In the genomic region with DNA sequence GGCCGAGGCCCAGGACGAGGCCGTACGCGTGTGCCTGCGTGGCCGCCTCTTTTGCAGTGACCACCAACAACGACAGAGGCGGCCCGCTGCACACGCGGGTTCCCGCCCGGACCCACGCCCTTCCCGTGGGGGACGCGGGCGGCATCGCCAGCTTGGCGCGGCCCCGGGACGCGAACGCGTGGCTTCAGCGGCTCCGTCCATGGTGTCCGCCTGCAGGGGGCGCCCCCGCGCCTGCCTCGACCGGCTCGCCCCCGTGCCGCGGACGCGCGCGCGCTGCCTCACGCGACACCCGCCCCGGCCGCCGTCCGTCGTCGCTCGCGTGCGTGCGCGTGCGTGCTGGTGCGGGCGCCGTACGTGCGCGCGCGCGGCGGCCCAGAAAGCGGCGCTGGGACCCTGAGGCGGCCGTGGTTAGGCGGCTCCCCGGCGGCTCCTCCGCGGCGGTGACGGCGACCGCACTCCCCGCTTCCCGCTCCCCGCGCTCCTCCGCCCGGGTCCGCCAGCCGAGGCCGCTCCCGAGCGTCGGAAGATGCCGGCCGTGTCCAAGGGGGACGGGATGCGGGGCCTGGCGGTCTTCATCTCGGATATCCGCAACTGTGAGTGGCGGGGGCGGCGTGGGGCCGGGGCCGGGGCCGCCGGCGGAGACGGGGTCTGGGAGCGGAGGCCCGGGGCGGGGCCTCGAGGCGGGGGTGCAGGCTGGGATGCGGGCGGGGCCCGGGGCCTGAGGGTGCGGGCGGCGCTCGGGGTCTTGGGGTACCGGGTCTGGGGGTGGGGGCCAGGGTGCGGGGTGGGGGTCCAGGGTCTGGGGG, we compare ENCODE assay signal across 1 cellular context.
TF ChIP-seq lines count a peak whose summit lies in the region.

Gene AP2A2 (plus strand): TSS at position 375 of the 806 bp plus-strand sequence. CDS start 152 bp downstream, at position 527.

TF ChIP-seq in HepG2, 621 proteins besides CTCF, POLR2A, EP300 and RAD21 (continued from another document and continues in another):
- TF ChIP-seq, protein P1, sequence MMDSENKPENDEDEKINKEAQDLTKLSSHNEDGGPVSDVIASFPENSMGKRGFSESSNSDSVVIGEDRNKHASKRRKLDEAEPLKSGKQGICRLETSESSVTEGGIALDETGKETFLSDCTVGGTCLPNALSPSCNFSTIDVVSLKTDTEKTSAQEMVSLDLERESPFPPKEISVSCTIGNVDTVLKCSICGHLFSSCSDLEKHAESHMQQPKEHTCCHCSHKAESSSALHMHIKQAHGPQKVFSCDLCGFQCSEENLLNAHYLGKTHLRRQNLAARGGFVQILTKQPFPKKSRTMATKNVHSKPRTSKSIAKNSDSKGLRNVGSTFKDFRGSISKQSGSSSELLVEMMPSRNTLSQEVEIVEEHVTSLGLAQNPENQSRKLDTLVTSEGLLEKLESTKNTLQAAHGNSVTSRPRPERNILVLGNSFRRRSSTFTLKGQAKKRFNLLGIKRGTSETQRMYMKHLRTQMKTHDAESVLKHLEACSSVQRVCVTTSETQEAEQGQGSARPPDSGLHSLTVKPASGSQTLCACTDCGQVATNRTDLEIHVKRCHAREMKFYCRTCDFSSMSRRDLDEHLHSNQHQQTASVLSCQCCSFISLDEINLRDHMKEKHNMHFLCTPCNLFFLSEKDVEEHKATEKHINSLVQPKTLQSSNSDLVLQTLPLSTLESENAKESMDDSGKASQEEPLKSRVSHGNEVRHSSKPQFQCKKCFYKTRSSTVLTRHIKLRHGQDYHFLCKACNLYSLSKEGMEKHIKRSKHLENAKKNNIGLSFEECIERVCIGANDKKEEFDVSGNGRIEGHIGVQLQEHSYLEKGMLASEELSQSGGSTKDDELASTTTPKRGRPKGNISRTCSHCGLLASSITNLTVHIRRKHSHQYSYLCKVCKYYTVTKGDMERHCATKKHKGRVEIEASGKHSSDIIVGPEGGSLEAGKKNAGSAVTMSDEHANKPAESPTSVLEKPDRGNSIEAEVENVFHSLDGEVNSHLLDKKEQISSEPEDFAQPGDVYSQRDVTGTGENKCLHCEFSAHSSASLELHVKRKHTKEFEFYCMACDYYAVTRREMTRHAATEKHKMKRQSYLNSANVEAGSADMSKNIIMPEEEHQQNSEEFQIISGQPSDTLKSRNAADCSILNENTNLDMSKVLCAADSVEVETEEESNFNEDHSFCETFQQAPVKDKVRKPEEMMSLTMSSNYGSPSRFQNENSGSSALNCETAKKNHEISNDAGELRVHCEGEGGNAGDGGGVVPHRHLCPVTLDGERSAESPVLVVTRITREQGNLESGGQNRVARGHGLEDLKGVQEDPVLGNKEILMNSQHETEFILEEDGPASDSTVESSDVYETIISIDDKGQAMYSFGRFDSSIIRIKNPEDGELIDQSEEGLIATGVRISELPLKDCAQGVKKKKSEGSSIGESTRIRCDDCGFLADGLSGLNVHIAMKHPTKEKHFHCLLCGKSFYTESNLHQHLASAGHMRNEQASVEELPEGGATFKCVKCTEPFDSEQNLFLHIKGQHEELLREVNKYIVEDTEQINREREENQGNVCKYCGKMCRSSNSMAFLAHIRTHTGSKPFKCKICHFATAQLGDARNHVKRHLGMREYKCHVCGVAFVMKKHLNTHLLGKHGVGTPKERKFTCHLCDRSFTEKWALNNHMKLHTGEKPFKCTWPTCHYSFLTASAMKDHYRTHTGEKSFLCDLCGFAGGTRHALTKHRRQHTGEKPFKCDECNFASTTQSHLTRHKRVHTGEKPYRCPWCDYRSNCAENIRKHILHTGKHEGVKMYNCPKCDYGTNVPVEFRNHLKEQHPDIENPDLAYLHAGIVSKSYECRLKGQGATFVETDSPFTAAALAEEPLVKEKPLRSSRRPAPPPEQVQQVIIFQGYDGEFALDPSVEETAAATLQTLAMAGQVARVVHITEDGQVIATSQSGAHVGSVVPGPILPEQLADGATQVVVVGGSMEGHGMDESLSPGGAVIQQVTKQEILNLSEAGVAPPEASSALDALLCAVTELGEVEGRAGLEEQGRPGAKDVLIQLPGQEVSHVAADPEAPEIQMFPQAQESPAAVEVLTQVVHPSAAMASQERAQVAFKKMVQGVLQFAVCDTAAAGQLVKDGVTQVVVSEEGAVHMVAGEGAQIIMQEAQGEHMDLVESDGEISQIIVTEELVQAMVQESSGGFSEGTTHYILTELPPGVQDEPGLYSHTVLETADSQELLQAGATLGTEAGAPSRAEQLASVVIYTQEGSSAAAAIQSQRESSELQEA (CRISPR knock-in tag; IDR thresholded peaks at IDR 0.05; ENCODE audit: not compliant biosample characterization), result no peak
- TF ChIP-seq ZNF253 (CRISPR knock-in tag; IDR thresholded peaks at IDR 0.05; ENCODE audit: borderline replicate concordance) (no peak), IRF9 (CRISPR knock-in tag; IDR thresholded peaks at IDR 0.05; ENCODE audit: borderline replicate concordance) (no peak), ZNF580 (CRISPR knock-in tag; IDR thresholded peaks at IDR 0.05; ENCODE audit: borderline replicate concordance, low read depth) (no peak), SP2 (CRISPR knock-in tag; IDR thresholded peaks at IDR 0.05) (0 out of 2 replicates have a peak, but pooled peaks have one; percentile 33), ZNF766 (CRISPR knock-in tag; IDR thresholded peaks at IDR 0.05; ENCODE audit: borderline replicate concordance) (no peak; the same call in 1 of the 2 replicates), PLRG1 (conservative IDR thresholded peaks at IDR 0.05) (no peak), MAF1 (CRISPR knock-in tag; IDR thresholded peaks at IDR 0.05; ENCODE audit: borderline replicate concordance) (no peak), ZBTB38 (CRISPR knock-in tag; IDR thresholded peaks at IDR 0.05) (no peak), HOXD1 (CRISPR knock-in tag; IDR thresholded peaks at IDR 0.05) (no peak), NR2C2 (CRISPR knock-in tag; IDR thresholded peaks at IDR 0.05; ENCODE audit: borderline replicate concordance) (peak; percentile 39; the same call in 1 of the 2 replicates), ZC3H13 (CRISPR knock-in tag; IDR thresholded peaks at IDR 0.05) (no peak), TMF1 (CRISPR knock-in tag; IDR thresholded peaks at IDR 0.05; ENCODE audit: low read depth) (no peak), CEBPG (CRISPR knock-in tag; IDR thresholded peaks at IDR 0.05) (no peak), ZNF468 (CRISPR knock-in tag; IDR thresholded peaks at IDR 0.05) (no peak), ZSCAN21 (CRISPR knock-in tag; IDR thresholded peaks at IDR 0.05; ENCODE audit: borderline replicate concordance) (no peak; the same call in 1 of the 2 replicates), ZFAT (CRISPR knock-in tag; conservative IDR thresholded peaks at IDR 0.05) (no peak), NR2F6 (IDR thresholded peaks at IDR 0.05) (no peak), NR2F6 (CRISPR knock-in tag; IDR thresholded peaks at IDR 0.05) (no peak), ZNF451 (CRISPR knock-in tag; IDR thresholded peaks at IDR 0.05) (0 out of 2 replicates have a peak, but pooled peaks have one; percentile 25), E2F5 (CRISPR knock-in tag; conservative IDR thresholded peaks at IDR 0.05) (0 out of 2 replicates have a peak, but pooled peaks have one; percentile 15), HNRNPL (IDR thresholded peaks at IDR 0.05; ENCODE audit: low read depth, low read length) (no peak), HNRNPLL (IDR thresholded peaks at IDR 0.05; ENCODE audit: low read depth, low read length, poor library complexity, severe bottlenecking) (peak; percentile 29), PRMT3 (CRISPR knock-in tag; IDR thresholded peaks at IDR 0.05; ENCODE audit: borderline replicate concordance, low read depth) (peak; percentile 62; the same call in 1 of the 2 replicates), SMARCC2 (IDR thresholded peaks at IDR 0.05) (no peak), EZH2 (conservative IDR thresholded peaks at IDR 0.05; ENCODE audit: low read depth, low read length) (no peak), ZNF281 (CRISPR knock-in tag; IDR thresholded peaks at IDR 0.05; ENCODE audit: borderline replicate concordance) (no peak), ZNF792 (CRISPR knock-in tag; IDR thresholded peaks at IDR 0.05) (no peak), THAP11 (CRISPR knock-in tag; IDR thresholded peaks at IDR 0.05) (peak; percentile 67), ZNF331 (CRISPR knock-in tag; IDR thresholded peaks at IDR 0.05) (no peak; the same call in 1 of the 2 replicates), CENPT (CRISPR knock-in tag; IDR thresholded peaks at IDR 0.05; ENCODE audit: low read depth) (no peak), NR1H2 (CRISPR knock-in tag; IDR thresholded peaks at IDR 0.05; ENCODE audit: borderline replicate concordance, low read depth) (no peak), MXI1 (IDR thresholded peaks at IDR 0.05; ENCODE audit: borderline replicate concordance, low read depth, low read length) (no peak)
- TF ChIP-seq, protein P2, sequence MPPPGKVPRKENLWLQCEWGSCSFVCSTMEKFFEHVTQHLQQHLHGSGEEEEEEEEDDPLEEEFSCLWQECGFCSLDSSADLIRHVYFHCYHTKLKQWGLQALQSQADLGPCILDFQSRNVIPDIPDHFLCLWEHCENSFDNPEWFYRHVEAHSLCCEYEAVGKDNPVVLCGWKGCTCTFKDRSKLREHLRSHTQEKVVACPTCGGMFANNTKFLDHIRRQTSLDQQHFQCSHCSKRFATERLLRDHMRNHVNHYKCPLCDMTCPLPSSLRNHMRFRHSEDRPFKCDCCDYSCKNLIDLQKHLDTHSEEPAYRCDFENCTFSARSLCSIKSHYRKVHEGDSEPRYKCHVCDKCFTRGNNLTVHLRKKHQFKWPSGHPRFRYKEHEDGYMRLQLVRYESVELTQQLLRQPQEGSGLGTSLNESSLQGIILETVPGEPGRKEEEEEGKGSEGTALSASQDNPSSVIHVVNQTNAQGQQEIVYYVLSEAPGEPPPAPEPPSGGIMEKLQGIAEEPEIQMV (CRISPR knock-in tag; IDR thresholded peaks at IDR 0.05; ENCODE audit: low read depth), result 0 out of 2 replicates have a peak, but pooled peaks have one; percentile 45
- TF ChIP-seq, protein P3, sequence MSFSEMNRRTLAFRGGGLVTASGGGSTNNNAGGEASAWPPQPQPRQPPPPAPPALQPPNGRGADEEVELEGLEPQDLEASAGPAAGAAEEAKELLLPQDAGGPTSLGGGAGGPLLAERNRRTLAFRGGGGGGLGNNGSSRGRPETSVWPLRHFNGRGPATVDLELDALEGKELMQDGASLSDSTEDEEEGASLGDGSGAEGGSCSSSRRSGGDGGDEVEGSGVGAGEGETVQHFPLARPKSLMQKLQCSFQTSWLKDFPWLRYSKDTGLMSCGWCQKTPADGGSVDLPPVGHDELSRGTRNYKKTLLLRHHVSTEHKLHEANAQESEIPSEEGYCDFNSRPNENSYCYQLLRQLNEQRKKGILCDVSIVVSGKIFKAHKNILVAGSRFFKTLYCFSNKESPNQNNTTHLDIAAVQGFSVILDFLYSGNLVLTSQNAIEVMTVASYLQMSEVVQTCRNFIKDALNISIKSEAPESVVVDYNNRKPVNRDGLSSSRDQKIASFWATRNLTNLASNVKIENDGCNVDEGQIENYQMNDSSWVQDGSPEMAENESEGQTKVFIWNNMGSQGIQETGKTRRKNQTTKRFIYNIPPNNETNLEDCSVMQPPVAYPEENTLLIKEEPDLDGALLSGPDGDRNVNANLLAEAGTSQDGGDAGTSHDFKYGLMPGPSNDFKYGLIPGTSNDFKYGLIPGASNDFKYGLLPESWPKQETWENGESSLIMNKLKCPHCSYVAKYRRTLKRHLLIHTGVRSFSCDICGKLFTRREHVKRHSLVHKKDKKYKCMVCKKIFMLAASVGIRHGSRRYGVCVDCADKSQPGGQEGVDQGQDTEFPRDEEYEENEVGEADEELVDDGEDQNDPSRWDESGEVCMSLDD (CRISPR knock-in tag; IDR thresholded peaks at IDR 0.05; ENCODE audit: borderline replicate concordance), result no peak
- TF ChIP-seq, protein P4, sequence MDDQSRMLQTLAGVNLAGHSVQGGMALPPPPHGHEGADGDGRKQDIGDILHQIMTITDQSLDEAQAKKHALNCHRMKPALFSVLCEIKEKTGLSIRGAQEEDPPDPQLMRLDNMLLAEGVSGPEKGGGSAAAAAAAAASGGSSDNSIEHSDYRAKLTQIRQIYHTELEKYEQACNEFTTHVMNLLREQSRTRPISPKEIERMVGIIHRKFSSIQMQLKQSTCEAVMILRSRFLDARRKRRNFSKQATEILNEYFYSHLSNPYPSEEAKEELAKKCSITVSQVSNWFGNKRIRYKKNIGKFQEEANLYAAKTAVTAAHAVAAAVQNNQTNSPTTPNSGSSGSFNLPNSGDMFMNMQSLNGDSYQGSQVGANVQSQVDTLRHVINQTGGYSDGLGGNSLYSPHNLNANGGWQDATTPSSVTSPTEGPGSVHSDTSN (CRISPR knock-in tag; IDR thresholded peaks at IDR 0.05; ENCODE audit: borderline replicate concordance), result no peak
